Comparison of ENCODE assay signal across 8 cellular contexts in genomic region chr18:62716679-62717058, GRCh38. TPM values are rescaled to one million over a fixed set of nuclear protein-coding genes. Genes with fewer than 3 reads are reported as not detected.
DNase-seq lines count a peak whose midpoint lies in the region; ATAC-seq and TF ChIP-seq lines count a peak whose summit lies in the region.

No MANE protein-coding gene starts in this region.

- DNase-seq in GM03348 (ENCODE audit: low spot score) (peak; percentile 49), RWPE2 (ENCODE audit: low spot score) (no peak), body of pancreas (peak; percentile 49 to 73 (median 50)), NCI-H128 (lab: John Stamatoyannopoulos, UW; ENCODE audit: unreplicated experiment) (no peak), A172 (ENCODE audit: low spot score) (no peak)

- H3K27me3 ChIP-seq in RWPE2 (ENCODE audit: insufficient read depth, poor library complexity, severe bottlenecking) (no peaks in the 10 kb centered on the region), body of pancreas (no peaks in the 10 kb centered on the region), iPS-15b (ENCODE audit: control insufficient read depth, insufficient read depth, low read length) (no peaks in the 10 kb centered on the region), skeletal muscle tissue (ENCODE audit: control insufficient read depth in 3 of 3, insufficient read depth in 3 of 3, low read length in 3 of 3) (no peaks in the 10 kb centered on the region)

- TF ChIP-seq CTCF in RWPE2 (IDR thresholded peaks at IDR 0.05; ENCODE audit: poor library complexity, severe bottlenecking) (peak; percentile 24), body of pancreas (IDR thresholded peaks at IDR 0.05) (peak in 3 of 7 experiments; percentile 5 to 42 (median 9))

- H3K27ac ChIP-seq in RWPE2 (ENCODE audit: poor library complexity, severe bottlenecking) (peak overlapping the region; percentile 87), body of pancreas (peak overlapping the region; percentile 81 to 98 (median 96)), skeletal muscle tissue (ENCODE audit: low read depth, low read length) (no peak overlapping the region)

- peak overlapping the region; percentile 89 for H3K4me3 ChIP-seq in RWPE2 (ENCODE audit: severe bottlenecking)
- peak overlapping the region; percentile 47 to 73 for H3K4me3 ChIP-seq in body of pancreas
- H3K4me3 ChIP-seq in iPS-15b (ENCODE audit: low read depth, low read length), result peak overlapping the region; percentile 49
- peak overlapping the region; percentile 52 to 71 (median 61) for H3K4me3 ChIP-seq in skeletal muscle tissue (ENCODE audit: low read length in 3 of 3)

- no peak overlapping the region for H3K9ac ChIP-seq in iPS-15b (ENCODE audit: low read depth, low read length)
- H3K9ac ChIP-seq in skeletal muscle tissue (ENCODE audit: low read depth in 1 of 3, low read length in 3 of 3), result peak overlapping the region in 1 of 3 donors; percentile 60

- H3K9me3 ChIP-seq in RWPE2 (ENCODE audit: severe bottlenecking), result no peaks in the 10 kb centered on the region
- no peaks in the 10 kb centered on the region for H3K9me3 ChIP-seq in body of pancreas
- H3K9me3 ChIP-seq in iPS-15b (ENCODE audit: control insufficient read depth, insufficient read depth, low read length), result no peaks in the 10 kb centered on the region
- no peaks in the 10 kb centered on the region for H3K9me3 ChIP-seq in skeletal muscle tissue (ENCODE audit: control insufficient read depth in 3 of 3, low read length in 3 of 3)

- 0% methylated on average over 47 of the region's 47 CpGs; no CpG with 5 or more reads in 1 of the 2 donors for WGBS in body of pancreas, 2 donors

- intact Hi-C loops in body of pancreas (cut with DNase I), result no loop called here

- peak; percentile 20 for ATAC-seq in HG02678 (IDR thresholded peaks at IDR 0.05; ENCODE audit: unreplicated experiment)
- ATAC-seq in RWPE2 (ENCODE audit: low read depth), result peak; percentile 1; the same call in 1 of the 3 replicates
- ATAC-seq in body of pancreas, result no peak

- H3K36me3 ChIP-seq in RWPE2 (ENCODE audit: low read depth) (no peaks in the 10 kb centered on the region), body of pancreas (replicated peaks in 1 of 2; ENCODE audit: insufficient read depth in 1 of 2, low read depth in 2 of 2) (no peaks in the 10 kb centered on the region), iPS-15b (ENCODE audit: control insufficient read depth, insufficient read depth, low read length) (no peaks in the 10 kb centered on the region), skeletal muscle tissue (ENCODE audit: control insufficient read depth in 3 of 3, insufficient read depth in 3 of 3, low read length in 3 of 3) (no peaks in the 10 kb centered on the region)

- TF ChIP-seq POLR2A in body of pancreas (IDR thresholded peaks at IDR 0.05), result no peak

- H3K4me1 ChIP-seq in RWPE2 (ENCODE audit: insufficient read depth, poor library complexity, severe bottlenecking) (peaks cover 9% of the 10 kb centered on the region), body of pancreas (peaks cover 35% of the 10 kb centered on the region), iPS-15b (ENCODE audit: control insufficient read depth, insufficient read depth, low read length) (peaks cover 14% of the 10 kb centered on the region), skeletal muscle tissue (ENCODE audit: control insufficient read depth in 3 of 3, insufficient read depth in 3 of 3, low read length in 3 of 3) (peaks cover 10 to 21% (median 11%) of the 10 kb centered on the region in 3 donors)

RNA-seq across cellular contexts. Expression of gene PHLPP1, which starts 1.3 kb away (rescaled TPM):
- total RNA-seq in body of pancreas, result 10 to 100 TPM in 1 of 2 donors, 1 to 10 TPM in 1; 8.6 to 20.8 TPM
- 11.5 TPM for total RNA-seq in skeletal muscle tissue
- total RNA-seq in A172 (2014; rRNA removed; shearing (Covaris generic)), result 6.4 and 7.9 TPM in 2 replicates

Comparison
In these comparisons a context has a peak if more than half of its experiments do, and no peak if none do; other contexts are left out.
1. DNase-seq: peak in GM03348 (single experiment) and body of pancreas (4 of 4); none in RWPE2 (single experiment), NCI-H128 (single experiment) and A172 (single experiment).
2. Peak in every context shown above with its lines, with median percentiles within 50 percentile points of each other: H3K4me3 ChIP-seq.